ENCODE assay signal across 9 cellular contexts in the genomic region with DNA sequence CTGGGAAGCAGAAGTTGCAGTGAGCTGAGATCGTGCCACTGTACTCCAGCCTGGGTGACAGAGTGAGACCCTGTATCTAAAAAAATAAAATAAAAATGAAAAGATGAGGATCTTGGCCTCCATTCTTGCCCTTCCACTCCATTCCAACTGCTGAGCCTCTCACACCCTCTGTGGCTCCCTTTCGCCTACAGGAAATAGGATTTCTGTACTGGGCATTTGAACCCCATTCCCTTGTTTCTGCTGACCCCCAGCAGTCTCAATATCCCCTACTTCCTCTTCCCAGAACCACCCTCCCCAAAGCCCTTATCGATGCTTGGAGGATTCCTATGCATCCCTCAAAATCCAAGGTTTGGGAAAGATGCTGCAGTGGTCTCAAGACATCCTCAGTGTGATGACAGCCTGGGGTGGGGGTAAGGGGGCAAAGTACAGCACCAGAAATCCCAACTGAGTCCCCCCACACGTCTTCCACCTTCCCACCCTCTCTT. TPM values are rescaled to one million over a fixed set of nuclear protein-coding genes. Genes with fewer than 3 reads are reported as not detected.
DNase-seq lines count a peak whose midpoint lies in the region; ATAC-seq, FAIRE-seq and TF ChIP-seq lines count a peak whose summit lies in the region.
"Had no signal": no experiment of that assay in that cellular context is flagged by ENCODE, and none has a peak within 500 bp of the region (broad histone marks: within the 10 kb centered on the region; RNA-seq: fewer than 3 reads in every experiment).

No MANE protein-coding gene starts in this region.

- peak overlapping the region; percentile 77 for H3K9ac ChIP-seq in GM12878 (ENCODE audit: control insufficient read depth, insufficient read depth, low read length)

- POLR2A ChIA-PET in GM12878 (lab: Charles Lee) = interaction anchor here (0.6 to 3.2 kb wide), 6 partner anchors 15 to 199 kb away, joined by 3 to 15 read pairs (median 4); a partner anchor contains a TSS
- POLR2A ChIA-PET in CD8-positive, alpha-beta T cell (lab: Charles Lee) = no interaction called here

- no peak for TF ChIP-seq RAD21 in GM12878 (IDR thresholded peaks at IDR 0.05; ENCODE audit: insufficient read depth, low read depth, low read length)

- peak overlapping the region; percentile 42 to 57 for H3K4me3 Mint-ChIP-seq in activated T-cell treated with anti-CD3 and anti-CD28 coated beads, Interleukin-2, amount 50 U/mL, for 72 hours
- no peak overlapping the region for H3K4me3 Mint-ChIP-seq in activated T-cell treated with anti-CD3 and anti-CD28 coated beads, Interleukin-2, amount 50 U/mL, for 4 hours
- no peak overlapping the region for H3K4me3 Mint-ChIP-seq in CD8-positive, alpha-beta T cell

- no peaks in the 10 kb centered on the region for H3K36me3 Mint-ChIP-seq in activated T-cell treated with anti-CD3 and anti-CD28 coated beads, Interleukin-2, amount 50 U/mL, for 72 hours (ENCODE audit: insufficient read depth in 2 of 2)
- no peaks in the 10 kb centered on the region for H3K36me3 Mint-ChIP-seq in activated T-cell treated with anti-CD3 and anti-CD28 coated beads, Interleukin-2, amount 50 U/mL, for 4 hours (ENCODE audit: insufficient read depth)
- H3K36me3 Mint-ChIP-seq in CD8-positive, alpha-beta T cell = no peaks in the 10 kb centered on the region

- BruUV-seq in GM12878 (replicated peaks; lab: Mats Ljungman, UMichigan) = no TSS peak

- no peak for TF ChIP-seq EP300 in GM12878 (IDR thresholded peaks at IDR 0.05; ENCODE audit: borderline replicate concordance in 1 of 2, control insufficient read depth in 1 of 2, low read depth in 2 of 2, low read length in 2 of 2)

- peak overlapping the region; percentile 2 for H3K27ac Mint-ChIP-seq in activated T-cell treated with anti-CD3 and anti-CD28 coated beads, Interleukin-2, amount 50 U/mL, for 72 hours
- no peak overlapping the region for H3K27ac Mint-ChIP-seq in CD8-positive, alpha-beta T cell

- no peak for ATAC-seq in activated T-cell treated with anti-CD3 and anti-CD28 coated beads, Interleukin-2, amount 50 U/mL, for 72 hours (replicated peaks in 1 of 2)
- ATAC-seq in activated T-cell treated with anti-CD3 and anti-CD28 coated beads, Interleukin-2, amount 50 U/mL, for 4 hours = no peak
- ATAC-seq in GM12878 = no peak
- no peak for ATAC-seq in HG03571 (IDR thresholded peaks at IDR 0.05; ENCODE audit: unreplicated experiment)
- no peak for ATAC-seq in CD8-positive, alpha-beta T cell

- H3K36me3 ChIP-seq in GM12878 (ENCODE audit: control insufficient read depth in 2 of 2, insufficient read depth in 2 of 2, low read length in 1 of 2) = no peaks in the 10 kb centered on the region; a peak in 1 of 4 replicates
- no peaks in the 10 kb centered on the region for H3K36me3 ChIP-seq in mesodermal cell (ENCODE audit: control insufficient read depth, insufficient read depth, low read length)
- no peaks in the 10 kb centered on the region for H3K36me3 ChIP-seq in thyroid gland
- no peaks in the 10 kb centered on the region for H3K36me3 ChIP-seq in CD8-positive, alpha-beta T cell (ENCODE audit: insufficient read depth, low read length)

- peaks cover 41% of the 10 kb centered on the region for H3K4me1 ChIP-seq in GM12878 (ENCODE audit: control insufficient read depth, insufficient read depth, low read length)
- H3K4me1 ChIP-seq in mesodermal cell (ENCODE audit: control insufficient read depth, insufficient read depth, low read length, poor library complexity, severe bottlenecking) = peaks cover 23% of the 10 kb centered on the region
- peaks cover 12 to 34% of the 10 kb centered on the region in 2 donors for H3K4me1 ChIP-seq in thyroid gland
- H3K4me1 ChIP-seq in CD8-positive, alpha-beta T cell (ENCODE audit: insufficient read depth, low read length) = peaks cover 10% of the 10 kb centered on the region

- H3K27me3 ChIP-seq in GM12878 (replicated peaks in 1 of 2; ENCODE audit: control insufficient read depth in 2 of 2, insufficient read depth in 2 of 2, low read length in 1 of 2) (no peaks in the 10 kb centered on the region), thyroid gland (no peaks in the 10 kb centered on the region)
- H3K27me3 ChIP-seq in CD8-positive, alpha-beta T cell (ENCODE audit: insufficient read depth, low read length) = no peaks in the 10 kb centered on the region

- TF ChIP-seq POLR2A in GM12878 (IDR thresholded peaks at IDR 0.05; ENCODE audit: low read depth, low read length) (no peak), thyroid gland (IDR thresholded peaks at IDR 0.05) (no peak)

- peaks cover 12% of the 10 kb centered on the region for H3K4me1 Mint-ChIP-seq in activated T-cell treated with anti-CD3 and anti-CD28 coated beads, Interleukin-2, amount 50 U/mL, for 72 hours (ENCODE audit: low read depth)
- peaks cover 10% of the 10 kb centered on the region for H3K4me1 Mint-ChIP-seq in activated T-cell treated with anti-CD3 and anti-CD28 coated beads, Interleukin-2, amount 50 U/mL, for 4 hours (ENCODE audit: low read depth)
- peaks cover 8% of the 10 kb centered on the region for H3K4me1 Mint-ChIP-seq in CD8-positive, alpha-beta T cell (ENCODE audit: low read depth)

- H3K27ac ChIP-seq in GM12878 (ENCODE audit: control insufficient read depth, insufficient read depth) (peak overlapping the region; percentile 95), mesodermal cell (ENCODE audit: low read depth, low read length, severe bottlenecking) (peak overlapping the region; percentile 95), thyroid gland (peak overlapping the region; percentile 79 to 85 (median 81))
- no peak overlapping the region for H3K27ac ChIP-seq in CD8-positive, alpha-beta T cell (ENCODE audit: low read depth, low read length)

- RAD21 ChIA-PET in GM12878 (lab: Charles Lee; ENCODE audit: unreplicated experiment) = interaction anchor here (0.8 to 2.5 kb wide), 4 partner anchors 15 to 203 kb away, joined by 3 to 7 read pairs (median 4); no protein-coding TSS in a partner anchor

- peaks cover 7% of the 10 kb centered on the region for H3K27me3 Mint-ChIP-seq in activated T-cell treated with anti-CD3 and anti-CD28 coated beads, Interleukin-2, amount 50 U/mL, for 72 hours (ENCODE audit: low read depth)
- H3K27me3 Mint-ChIP-seq in activated T-cell treated with anti-CD3 and anti-CD28 coated beads, Interleukin-2, amount 50 U/mL, for 4 hours (ENCODE audit: low read depth) = peaks cover 2% of the 10 kb centered on the region
- peaks cover 2% of the 10 kb centered on the region for H3K27me3 Mint-ChIP-seq in CD8-positive, alpha-beta T cell (ENCODE audit: low read depth)

- H3K9me3 ChIP-seq in GM12878 (replicated peaks; ENCODE audit: control insufficient read depth, insufficient read depth, low read length) (no peaks in the 10 kb centered on the region), mesodermal cell (ENCODE audit: control insufficient read depth, low read length) (no peaks in the 10 kb centered on the region), thyroid gland (no peaks in the 10 kb centered on the region)
- no peaks in the 10 kb centered on the region for H3K9me3 ChIP-seq in CD8-positive, alpha-beta T cell (ENCODE audit: low read length)

- 44% methylated on average over 4 of the region's 4 CpGs for WGBS in GM12878 (ENCODE audit: insufficient coverage, insufficient replicate concordance, low lambda C conversion rate, missing lambda C conversion rate)
- WGBS in mesodermal cell (ENCODE audit: insufficient coverage in 2 of 2), 2 experiments = 100% methylated on average over 1 to 2 of the region's 4 CpGs
- 64 to 65% methylated on average over 4 of the region's 4 CpGs for WGBS in thyroid gland, 2 donors

- peak overlapping the region; percentile 65 for H2AFZ ChIP-seq in GM12878 (ENCODE audit: control insufficient read depth, low read depth, low read length)

- TF ChIP-seq CTCF in GM12878 (IDR thresholded peaks at IDR 0.05 in 2 of 3, conservative IDR thresholded peaks at IDR 0.05 in 1 of 3; ENCODE audit: control insufficient read depth in 2 of 3, extremely low read depth in 1 of 3, insufficient read depth in 1 of 3, low read depth in 3 of 3, low read length in 3 of 3) (no peak), thyroid gland (IDR thresholded peaks at IDR 0.05) (no peak)
- no peak for TF ChIP-seq CTCF in CD8-positive, alpha-beta T cell (IDR thresholded peaks at IDR 0.05)

- no peaks in the 10 kb centered on the region for H4K20me1 ChIP-seq in GM12878 (ENCODE audit: control insufficient read depth, insufficient read depth)

- H3K9me3 Mint-ChIP-seq in activated T-cell treated with anti-CD3 and anti-CD28 coated beads, Interleukin-2, amount 50 U/mL, for 72 hours = no peaks in the 10 kb centered on the region
- no peaks in the 10 kb centered on the region for H3K9me3 Mint-ChIP-seq in activated T-cell treated with anti-CD3 and anti-CD28 coated beads, Interleukin-2, amount 50 U/mL, for 4 hours
- no peaks in the 10 kb centered on the region for H3K9me3 Mint-ChIP-seq in CD8-positive, alpha-beta T cell

- H3K4me2 ChIP-seq in GM12878 (ENCODE audit: control insufficient read depth, insufficient read depth) = peak overlapping the region; percentile 66

- CTCF ChIA-PET in GM12878 (lab: Yijun Ruan, JAX) = interaction anchor here (1.1 to 2.8 kb wide), 3 partner anchors 15 to 94 kb away, joined by 3 to 11 read pairs (median 4); no protein-coding TSS in a partner anchor
- CTCF ChIA-PET in CD8-positive, alpha-beta T cell (lab: Charles Lee) = interaction anchor here (1.2 to 3.9 kb wide), 2 partner anchors 14 to 19 kb away, joined by 4 to 10 read pairs; no protein-coding TSS in a partner anchor

- DNase-seq in activated T-cell treated with anti-CD3 and anti-CD28 coated beads, Interleukin-2, amount 50 U/mL, for 72 hours = no peak
- no peak for DNase-seq in activated T-cell treated with anti-CD3 and anti-CD28 coated beads, Interleukin-2, amount 50 U/mL, for 4 hours
- DNase-seq in GM12878 (ENCODE audit: low read depth, low spot score) = no peak
- DNase-seq in thyroid gland = no peak
- no peak for DNase-seq in T1000 (lab: John Stamatoyannopoulos, UW)
- no peak for DNase-seq in CD8-positive, alpha-beta T cell
- DNase-seq: stimulated activated CD4-positive, alpha-beta T cell treated with anti-CD3 and anti-CD28 coated beads, Interleukin-4, amount 100 ng/mL, for 4 hours had no signal

- in situ Hi-C loops in GM12878 (cut with MboI) = no loop called here

- intact Hi-C loops in GM12878 (cut with micrococcal nuclease; ENCODE audit: unreplicated experiment) (no loop called here), thyroid gland (cut with DNase I) (no loop called here)
- intact Hi-C loops in CD8-positive, alpha-beta T cell (cut with DNase I, micrococcal nuclease) = no loop called here

- H3K79me2 ChIP-seq in GM12878 (ENCODE audit: control insufficient read depth, insufficient read depth, low read length) = no peaks in the 10 kb centered on the region

- SMC1A ChIA-PET in GM12878 (lab: Charles Lee; ENCODE audit: uncharacterized antibody, unreplicated experiment) = interaction anchor here (0.7 to 1.7 kb wide), 6 partner anchors 15 to 44 kb away, joined by 3 to 5 read pairs (median 4); a partner anchor contains a TSS

- no peak overlapping the region for H3K4me3 ChIP-seq in GM12878
- H3K4me3 ChIP-seq in mesodermal cell (ENCODE audit: extremely low read depth, insufficient read depth, low read length, poor library complexity, severe bottlenecking) = no peak overlapping the region
- no peak overlapping the region for H3K4me3 ChIP-seq in thyroid gland (replicated peaks in 1 of 3)
- no peak overlapping the region for H3K4me3 ChIP-seq in CD8-positive, alpha-beta T cell (ENCODE audit: low read depth, low read length)

- FAIRE-seq in GM12878 (lab: Jason Lieb, UNC) = no peak

RNA-seq across cellular contexts. Expression of a gene that starts 12.5 kb away (rescaled TPM):
- under 1 TPM in 1 of 2 donors, not detected in 1; 0.60 TPM for total RNA-seq in activated T-cell treated with anti-CD3 and anti-CD28 coated beads, Interleukin-2, amount 50 U/mL, for 72 hours
- total RNA-seq in activated T-cell treated with anti-CD3 and anti-CD28 coated beads, Interleukin-2, amount 50 U/mL, for 4 hours = under 1 TPM; 0.53 to 0.71 (median 0.56) TPM
- 4.5 and 5.8 TPM in 2 replicates for total RNA-seq in GM12878 (2013; cell fraction: nucleolus; rRNA removed)
- total RNA-seq in GM12878 (2014; rRNA removed) (1.4 and 1.8 TPM in 2 replicates), GM12878 (2014; rRNA removed; fragmentation: Illumina TruSeq; extraction: Trizol) (0.31 and 0.60 TPM in 2 replicates), GM12878 (2021) (1.6 and 2.2 TPM in 2 replicates), thyroid gland (1 to 10 TPM in 3 of 4 donors, not detected in 1; 3.7 to 9.9 (median 5.1) TPM)
- polyA plus RNA-seq in GM12878 (2011; ENCODE audit: low read depth) = 0.97 TPM
- polyA plus RNA-seq in GM12878 (2011; rRNA removed) (0.22 and 0.46 TPM in 2 replicates), GM12878 (2014; fragmentation: Illumina TruSeq; extraction: Trizol) (0.29 and 0.92 TPM in 2 replicates), GM12878 (2014; fragmentation: Nextera tagmentation; extraction: Ambion mirVana) (under 1 TPM in 1 of 2 experiments, not detected in 1; 0.11 TPM), GM12878 (2014; rRNA removed) (1.4 and 1.6 TPM in 2 replicates), GM12878 (2016; fragmentation: Nextera tagmentation; extraction: Ambion mirVana) (1 to 10 TPM; 2.8 to 3.6 TPM)
- 2.1 and 2.2 TPM in 2 replicates for polyA plus RNA-seq in GM12878 (2011; cell fraction: cytosol; rRNA removed)
- 3.2 and 4.0 TPM in 2 replicates for polyA plus RNA-seq in GM12878 (2011; cell fraction: nucleus; rRNA removed)
- polyA plus RNA-seq in GM12878 (2012) = 3.5 and 6.0 TPM in 2 replicates
- polyA minus RNA-seq in GM12878 (2011; rRNA and poly(A)+ RNA removed) = 1.6 TPM in 1 of 2 replicates, not detected in the other
- polyA minus RNA-seq in GM12878 (2011; cell fraction: cytosol; rRNA and poly(A)+ RNA removed) = 2.8 and 7.8 TPM in 2 replicates
- 1.6 and 2.2 TPM in 2 replicates for polyA minus RNA-seq in GM12878 (2011; cell fraction: nucleus; rRNA and poly(A)+ RNA removed)
- 38.5 TPM for polyA plus RNA-seq in mesodermal cell (2013, experiment 1 of 2)
- polyA plus RNA-seq in mesodermal cell (2013, experiment 2 of 2) = 29.4 TPM
- total RNA-seq in CD8-positive, alpha-beta T cell = not detected

RNA-seq across cellular contexts. Expression of a gene that starts 24.0 kb away (rescaled TPM):
- not detected for total RNA-seq in activated T-cell treated with anti-CD3 and anti-CD28 coated beads, Interleukin-2, amount 50 U/mL, for 72 hours
- total RNA-seq in activated T-cell treated with anti-CD3 and anti-CD28 coated beads, Interleukin-2, amount 50 U/mL, for 4 hours = not detected
- 14.5 and 19.3 TPM in 2 replicates for total RNA-seq in GM12878 (2013; cell fraction: nucleolus; rRNA removed)
- total RNA-seq in GM12878 (2014; rRNA removed) (2.5 and 2.9 TPM in 2 replicates), GM12878 (2014; rRNA removed; fragmentation: Illumina TruSeq; extraction: Trizol) (1.1 TPM in 2 replicates), GM12878 (2021) (2.7 TPM in 2 replicates), thyroid gland (1 to 10 TPM; 1.1 to 7.1 (median 2.2) TPM)
- 1.6 TPM for polyA plus RNA-seq in GM12878 (2011; ENCODE audit: low read depth)
- polyA plus RNA-seq in GM12878 (2011; rRNA removed) (0.19 and 0.38 TPM in 2 replicates), GM12878 (2014; fragmentation: Illumina TruSeq; extraction: Trizol) (1.00 and 1.3 TPM in 2 replicates), GM12878 (2014; fragmentation: Nextera tagmentation; extraction: Ambion mirVana) (under 1 TPM; 0.50 to 0.53 TPM), GM12878 (2014; rRNA removed) (2.1 and 2.7 TPM in 2 replicates), GM12878 (2016; fragmentation: Nextera tagmentation; extraction: Ambion mirVana) (1 to 10 TPM; 1.2 to 1.6 TPM)
- 0.55 and 0.87 TPM in 2 replicates for polyA plus RNA-seq in GM12878 (2011; cell fraction: cytosol; rRNA removed)
- 0.24 and 0.42 TPM in 2 replicates for polyA plus RNA-seq in GM12878 (2011; cell fraction: nucleus; rRNA removed)
- 4.1 and 4.9 TPM in 2 replicates for polyA plus RNA-seq in GM12878 (2012)
- polyA minus RNA-seq in GM12878 (2011; rRNA and poly(A)+ RNA removed) = 0.44 and 1.1 TPM in 2 replicates
- polyA minus RNA-seq in GM12878 (2011; cell fraction: cytosol; rRNA and poly(A)+ RNA removed) = 0.67 TPM in 1 of 2 replicates, not detected in the other
- 0.73 and 0.86 TPM in 2 replicates for polyA minus RNA-seq in GM12878 (2011; cell fraction: nucleus; rRNA and poly(A)+ RNA removed)
- polyA plus RNA-seq in mesodermal cell (2013, experiment 1 of 2) = not detected
- polyA plus RNA-seq in mesodermal cell (2013, experiment 2 of 2) = not detected
- total RNA-seq in CD8-positive, alpha-beta T cell = under 1 TPM in 1 of 2 experiments, not detected in 1; 0.22 TPM

RNA-seq across cellular contexts. Expression of a gene that starts 33.1 kb away (rescaled TPM):
- 10 to 100 TPM; 55.5 to 58.0 TPM for total RNA-seq in activated T-cell treated with anti-CD3 and anti-CD28 coated beads, Interleukin-2, amount 50 U/mL, for 72 hours
- 10 to 100 TPM; 12.8 to 14.7 (median 13.0) TPM for total RNA-seq in activated T-cell treated with anti-CD3 and anti-CD28 coated beads, Interleukin-2, amount 50 U/mL, for 4 hours
- 50.5 and 53.8 TPM in 2 replicates for total RNA-seq in GM12878 (2013; cell fraction: nucleolus; rRNA removed)
- total RNA-seq in GM12878 (2014; rRNA removed) (14.6 and 15.5 TPM in 2 replicates), GM12878 (2014; rRNA removed; fragmentation: Illumina TruSeq; extraction: Trizol) (22.8 and 25.1 TPM in 2 replicates), GM12878 (2021) (37.9 and 39.4 TPM in 2 replicates), thyroid gland (10 to 100 TPM; 23.5 to 44.0 (median 27.9) TPM)
- 15.9 TPM for polyA plus RNA-seq in GM12878 (2011; ENCODE audit: low read depth)
- polyA plus RNA-seq in GM12878 (2011; rRNA removed) (21.4 and 33.7 TPM in 2 replicates), GM12878 (2014; fragmentation: Illumina TruSeq; extraction: Trizol) (11.3 and 14.4 TPM in 2 replicates), GM12878 (2014; fragmentation: Nextera tagmentation; extraction: Ambion mirVana) (10 to 100 TPM; 13.8 to 13.9 TPM), GM12878 (2014; rRNA removed) (18.2 and 20.7 TPM in 2 replicates), GM12878 (2016; fragmentation: Nextera tagmentation; extraction: Ambion mirVana) (10 to 100 TPM; 15.9 to 20.5 TPM)
- 31.7 and 40.5 TPM in 2 replicates for polyA plus RNA-seq in GM12878 (2011; cell fraction: cytosol; rRNA removed)
- polyA plus RNA-seq in GM12878 (2011; cell fraction: nucleus; rRNA removed) = 39.9 and 44.3 TPM in 2 replicates
- 21.5 and 32.3 TPM in 2 replicates for polyA plus RNA-seq in GM12878 (2012)
- polyA minus RNA-seq in GM12878 (2011; rRNA and poly(A)+ RNA removed) = 61.1 and 73.8 TPM in 2 replicates
- polyA minus RNA-seq in GM12878 (2011; cell fraction: cytosol; rRNA and poly(A)+ RNA removed) = 14.3 and 17.2 TPM in 2 replicates
- polyA minus RNA-seq in GM12878 (2011; cell fraction: nucleus; rRNA and poly(A)+ RNA removed) = 14.3 and 22.0 TPM in 2 replicates
- 12.9 TPM for polyA plus RNA-seq in mesodermal cell (2013, experiment 1 of 2)
- 9.9 TPM for polyA plus RNA-seq in mesodermal cell (2013, experiment 2 of 2)
- total RNA-seq in CD8-positive, alpha-beta T cell = 10 to 100 TPM; 20.0 to 25.2 TPM

RNA-seq across cellular contexts. Expression of a gene that starts 45.7 kb away (rescaled TPM):
- total RNA-seq in activated T-cell treated with anti-CD3 and anti-CD28 coated beads, Interleukin-2, amount 50 U/mL, for 72 hours = 10 to 100 TPM; 46.8 to 48.1 TPM
- total RNA-seq in activated T-cell treated with anti-CD3 and anti-CD28 coated beads, Interleukin-2, amount 50 U/mL, for 4 hours = 100 to 1,000 TPM; 119 to 155 (median 135) TPM
- total RNA-seq in GM12878 (2013; cell fraction: nucleolus; rRNA removed) = 40.3 and 49.5 TPM in 2 replicates
- total RNA-seq in GM12878 (2014; rRNA removed) (91.4 and 122 TPM in 2 replicates), GM12878 (2014; rRNA removed; fragmentation: Illumina TruSeq; extraction: Trizol) (32.9 and 39.5 TPM in 2 replicates), GM12878 (2021) (131 and 150 TPM in 2 replicates), thyroid gland (10 to 100 TPM; 40.5 to 75.6 (median 56.1) TPM)
- 12.2 TPM for polyA plus RNA-seq in GM12878 (2011; ENCODE audit: low read depth)
- polyA plus RNA-seq in GM12878 (2011; rRNA removed) (11.5 and 19.0 TPM in 2 replicates), GM12878 (2014; fragmentation: Illumina TruSeq; extraction: Trizol) (7.1 and 22.5 TPM in 2 replicates), GM12878 (2014; fragmentation: Nextera tagmentation; extraction: Ambion mirVana) (1 to 10 TPM in 1 of 2 experiments, under 1 TPM in 1; 0.37 to 6.6 TPM), GM12878 (2014; rRNA removed) (98.3 and 119 TPM in 2 replicates), GM12878 (2016; fragmentation: Nextera tagmentation; extraction: Ambion mirVana) (10 to 100 TPM; 38.3 to 58.5 TPM)
- 23.2 and 39.7 TPM in 2 replicates for polyA plus RNA-seq in GM12878 (2011; cell fraction: cytosol; rRNA removed)
- 104 and 142 TPM in 2 replicates for polyA plus RNA-seq in GM12878 (2011; cell fraction: nucleus; rRNA removed)
- 52.3 and 55.4 TPM in 2 replicates for polyA plus RNA-seq in GM12878 (2012)
- 4.2 and 21.6 TPM in 2 replicates for polyA minus RNA-seq in GM12878 (2011; rRNA and poly(A)+ RNA removed)
- polyA minus RNA-seq in GM12878 (2011; cell fraction: cytosol; rRNA and poly(A)+ RNA removed) = 20.1 and 26.7 TPM in 2 replicates
- 23.2 and 48.4 TPM in 2 replicates for polyA minus RNA-seq in GM12878 (2011; cell fraction: nucleus; rRNA and poly(A)+ RNA removed)
- polyA plus RNA-seq in mesodermal cell (2013, experiment 1 of 2) = 89.4 TPM
- 70.1 TPM for polyA plus RNA-seq in mesodermal cell (2013, experiment 2 of 2)
- total RNA-seq in CD8-positive, alpha-beta T cell = 10 to 100 TPM; 49.9 to 58.2 TPM

RNA-seq across cellular contexts. Expression of a gene that starts 50.6 kb away (rescaled TPM):
- 100 to 1,000 TPM; 178 to 250 TPM for total RNA-seq in activated T-cell treated with anti-CD3 and anti-CD28 coated beads, Interleukin-2, amount 50 U/mL, for 72 hours
- 100 to 1,000 TPM; 209 to 254 (median 230) TPM for total RNA-seq in activated T-cell treated with anti-CD3 and anti-CD28 coated beads, Interleukin-2, amount 50 U/mL, for 4 hours
- 19.7 and 29.3 TPM in 2 replicates for total RNA-seq in GM12878 (2013; cell fraction: nucleolus; rRNA removed)
- total RNA-seq in GM12878 (2014; rRNA removed) = 430 and 457 TPM in 2 replicates
- total RNA-seq in GM12878 (2014; rRNA removed; fragmentation: Illumina TruSeq; extraction: Trizol) = 163 and 186 TPM in 2 replicates
- 248 and 251 TPM in 2 replicates for total RNA-seq in GM12878 (2021)
- polyA plus RNA-seq in GM12878 (2011; ENCODE audit: low read depth) = 28.1 TPM
- polyA plus RNA-seq in GM12878 (2011; rRNA removed) = 95.6 and 140 TPM in 2 replicates
- 186 and 318 TPM in 2 replicates for polyA plus RNA-seq in GM12878 (2011; cell fraction: cytosol; rRNA removed)
- 124 and 152 TPM in 2 replicates for polyA plus RNA-seq in GM12878 (2011; cell fraction: nucleus; rRNA removed)
- polyA plus RNA-seq in GM12878 (2012) = 117 and 128 TPM in 2 replicates
- 59.2 and 86.6 TPM in 2 replicates for polyA plus RNA-seq in GM12878 (2014; fragmentation: Illumina TruSeq; extraction: Trizol)
- polyA plus RNA-seq in GM12878 (2014; fragmentation: Nextera tagmentation; extraction: Ambion mirVana) = 10 to 100 TPM; 12.6 to 38.2 TPM
- 439 and 477 TPM in 2 replicates for polyA plus RNA-seq in GM12878 (2014; rRNA removed)
- polyA plus RNA-seq in GM12878 (2016; fragmentation: Nextera tagmentation; extraction: Ambion mirVana) = 100 to 1,000 TPM; 628 to 652 TPM
- 21.9 and 42.9 TPM in 2 replicates for polyA minus RNA-seq in GM12878 (2011; rRNA and poly(A)+ RNA removed)
- polyA minus RNA-seq in GM12878 (2011; cell fraction: cytosol; rRNA and poly(A)+ RNA removed) = 25.9 and 27.1 TPM in 2 replicates
- polyA minus RNA-seq in GM12878 (2011; cell fraction: nucleus; rRNA and poly(A)+ RNA removed) = 19.8 and 31.0 TPM in 2 replicates
- polyA plus RNA-seq in mesodermal cell (2013, experiment 1 of 2) = 196 TPM
- 181 TPM for polyA plus RNA-seq in mesodermal cell (2013, experiment 2 of 2)
- total RNA-seq in thyroid gland = 100 to 1,000 TPM in 2 of 4 donors, 10 to 100 TPM in 2; 55.2 to 203 (median 140) TPM
- total RNA-seq in CD8-positive, alpha-beta T cell = 10 to 100 TPM; 41.1 to 43.9 TPM

Comparison
In these comparisons a context has a peak if more than half of its experiments do, and no peak if none do; other contexts are left out.
1. H3K4me3 Mint-ChIP-seq: peak in activated T-cell treated with anti-CD3 and anti-CD28 coated beads, Interleukin-2, amount 50 U/mL, for 72 hours (2 of 2); none in activated T-cell treated with anti-CD3 and anti-CD28 coated beads, Interleukin-2, amount 50 U/mL, for 4 hours (single experiment) and CD8-positive, alpha-beta T cell (single experiment).